In genomic region chr17:73064084-73064938, GRCh38 we compare ENCODE assay signal across 13 cellular contexts. TPM values are rescaled to one million over a fixed set of nuclear protein-coding genes. Genes with fewer than 3 reads are reported as not detected.
DNase-seq lines count a peak whose midpoint lies in the region; ATAC-seq, FAIRE-seq and TF ChIP-seq lines count a peak whose summit lies in the region.
"Had no signal": no experiment of that assay in that cellular context is flagged by ENCODE, and none has a peak within 500 bp of the region (broad histone marks: within the 10 kb centered on the region; RNA-seq: fewer than 3 reads in every experiment).

No MANE protein-coding gene starts in this region.

- H3K79me2 ChIP-seq in K562 (ENCODE audit: control insufficient read depth, insufficient read depth, low read length): no peaks in the 10 kb centered on the region

- H3K4me3 ChIP-seq in CD8-positive, alpha-beta T cell (ENCODE audit: low read depth, low read length): no peak overlapping the region
- H3K4me3 ChIP-seq in K562: no peak overlapping the region

- no peak for ATAC-seq in CD8-positive, alpha-beta T cell
- ATAC-seq in K562: peak; percentile 78
- no peak for ATAC-seq in HG03378 (IDR thresholded peaks at IDR 0.05; ENCODE audit: unreplicated experiment)
- ATAC-seq in GM21526 (IDR thresholded peaks at IDR 0.05; ENCODE audit: low FRiP score, unreplicated experiment): no peak
- ATAC-seq: HCT116 had no signal

- 46% methylated on average over 6 of the region's 6 CpGs for WGBS in K562 (ENCODE audit: insufficient coverage, low coverage, missing lambda C conversion rate)

- BruUV-seq in K562 (replicated peaks; lab: Mats Ljungman, UMichigan): no TSS peak

- no peaks in the 10 kb centered on the region for H3K4me1 ChIP-seq in CD8-positive, alpha-beta T cell (ENCODE audit: insufficient read depth, low read length)
- no peaks in the 10 kb centered on the region; a peak in 1 of 5 replicates for H3K4me1 ChIP-seq in K562 (replicated peaks in 1 of 2; ENCODE audit: control insufficient read depth in 2 of 2, insufficient read depth in 2 of 2, low read length in 2 of 2)

- H3K9me3 ChIP-seq in CD8-positive, alpha-beta T cell (ENCODE audit: low read length): no peaks in the 10 kb centered on the region
- H3K9me3 ChIP-seq in K562 (replicated peaks; ENCODE audit: control insufficient read depth, insufficient read depth, low read depth, low read length): no peaks in the 10 kb centered on the region

- peaks cover 18% of the 10 kb centered on the region for H3K36me3 Mint-ChIP-seq in CD8-positive, alpha-beta T cell
- H3K36me3 Mint-ChIP-seq in nephron (ENCODE audit: low read depth): peaks cover 13% of the 10 kb centered on the region

- H3K27me3 ChIP-seq in CD8-positive, alpha-beta T cell (ENCODE audit: insufficient read depth, low read length): no peaks in the 10 kb centered on the region
- no peaks in the 10 kb centered on the region for H3K27me3 ChIP-seq in K562 (ENCODE audit: control insufficient read depth in 2 of 2, insufficient read depth in 2 of 2, low read length in 2 of 2)

- CTCF ChIA-PET in CD8-positive, alpha-beta T cell (lab: Charles Lee): no interaction called here
- CTCF ChIA-PET in K562 (lab: Yijun Ruan, JAX; ENCODE audit: low intra/inter-chr PET ratio): no interaction called here

- H3K4me3 Mint-ChIP-seq in CD8-positive, alpha-beta T cell: no peak overlapping the region
- no peak overlapping the region for H3K4me3 Mint-ChIP-seq in nephron
- H3K4me3 Mint-ChIP-seq: CD8-positive, alpha-beta memory T cell had no signal

- H3K27ac ChIP-seq in CD8-positive, alpha-beta T cell (ENCODE audit: low read depth, low read length): no peak overlapping the region
- H3K27ac ChIP-seq in K562 (ENCODE audit: extremely low read depth, low read depth, low read length): no peak overlapping the region

- POLR2A ChIA-PET in CD8-positive, alpha-beta T cell (lab: Charles Lee): no interaction called here
- POLR2A ChIA-PET in K562 (lab: Yijun Ruan, JAX): interaction anchor here (1.0 to 1.2 kb wide), 3 partner anchors 11 to 41 kb away, joined by 3 to 6 read pairs (median 4); no protein-coding TSS in a partner anchor

- no peaks in the 10 kb centered on the region for H3K36me3 ChIP-seq in CD8-positive, alpha-beta T cell (ENCODE audit: insufficient read depth, low read length)
- H3K36me3 ChIP-seq in K562 (ENCODE audit: control insufficient read depth, insufficient read depth, low read length): no peaks in the 10 kb centered on the region

- H3K27ac Mint-ChIP-seq in CD8-positive, alpha-beta T cell: peak overlapping the region; percentile 18
- peak overlapping the region; percentile 74 to 97 (median 81) for H3K27ac Mint-ChIP-seq in nephron

- H3K27me3 Mint-ChIP-seq in CD8-positive, alpha-beta T cell (ENCODE audit: low read depth): no peaks in the 10 kb centered on the region
- H3K27me3 Mint-ChIP-seq in nephron (ENCODE audit: low read depth): no peaks in the 10 kb centered on the region
- H3K27me3 Mint-ChIP-seq: CD8-positive, alpha-beta memory T cell had no signal

- no peak for TF ChIP-seq POLR2A in K562 (conservative IDR thresholded peaks at IDR 0.05)

- H2AFZ ChIP-seq in K562 (ENCODE audit: low read depth, low read length): no peak overlapping the region

- in situ Hi-C loops in K562 (cut with MboI): no loop called here

- H3K9me3 Mint-ChIP-seq in CD8-positive, alpha-beta T cell: no peaks in the 10 kb centered on the region
- H3K9me3 Mint-ChIP-seq in nephron: no peaks in the 10 kb centered on the region
- H3K9me3 Mint-ChIP-seq: CD8-positive, alpha-beta memory T cell had no signal

- no peak overlapping the region for H3K9ac ChIP-seq in K562 (ENCODE audit: insufficient read depth in 1 of 2, low read depth in 2 of 2, low read length in 2 of 2)

- no peak for DNase-seq in CD8-positive, alpha-beta T cell
- DNase-seq in MV-4-11 (lab: John Stamatoyannopoulos, UW): peak; percentile 32
- peak in 2 of 4 experiments; percentile 37 to 50 for DNase-seq in K562 (ENCODE audit: extremely low read depth in 1 of 4, low spot score in 3 of 4)
- DNase-seq in OCI-M2 (lab: John Stamatoyannopoulos, UW; ENCODE audit: unreplicated experiment): no peak
- no peak for DNase-seq in RPMI8226
- DNase-seq: CD8-positive, alpha-beta memory T cell; retina had no signal

- FAIRE-seq in K562 (lab: Jason Lieb, UNC): peak; percentile 71
- FAIRE-seq: GM18507, islet of Langerhans had no signal

- no peak overlapping the region for H3K4me2 ChIP-seq in K562 (ENCODE audit: insufficient read depth, low read length)

- peaks cover 13% of the 10 kb centered on the region for H3K4me1 Mint-ChIP-seq in CD8-positive, alpha-beta T cell (ENCODE audit: low read depth)
- peaks cover 55% of the 10 kb centered on the region for H3K4me1 Mint-ChIP-seq in nephron

- TF ChIP-seq CTCF in CD8-positive, alpha-beta T cell (IDR thresholded peaks at IDR 0.05): no peak
- TF ChIP-seq CTCF in K562 (IDR thresholded peaks at IDR 0.05 in 2 of 3, conservative IDR thresholded peaks at IDR 0.05 in 1 of 3; ENCODE audit: insufficient read depth in 2 of 3, low read depth in 1 of 3, low read length in 3 of 3): no peak
- TF ChIP-seq CTCF in nephron (IDR thresholded peaks at IDR 0.05; ENCODE audit: unreplicated experiment in 3 of 3): no peak

- H3K9me1 ChIP-seq in K562 (ENCODE audit: control insufficient read depth, insufficient read depth, low read length): no peaks in the 10 kb centered on the region

- H4K20me1 ChIP-seq in K562 (replicated peaks; ENCODE audit: control insufficient read depth, insufficient read depth, low read length): no peaks in the 10 kb centered on the region

- intact Hi-C loops in CD8-positive, alpha-beta T cell (cut with DNase I, micrococcal nuclease): no loop called here
- intact Hi-C loops in K562 (cut with micrococcal nuclease): no loop called here

- no peak for TF ChIP-seq EP300 in K562 (IDR thresholded peaks at IDR 0.05; ENCODE audit: low read length)

- TF ChIP-seq RAD21 in K562 (CRISPR knock-in tag; conservative IDR thresholded peaks at IDR 0.05 in 1 of 2, IDR thresholded peaks at IDR 0.05 in 1 of 2): no peak

TF ChIP-seq in K562, 482 proteins besides CTCF, POLR2A, EP300 and RAD21 (continues in another document):
- TF ChIP-seq ZBTB34 (CRISPR knock-in tag; IDR thresholded peaks at IDR 0.05): no peak
- no peak for TF ChIP-seq ZNF584 (CRISPR knock-in tag; IDR thresholded peaks at IDR 0.05; ENCODE audit: low read depth)
- TF ChIP-seq CEBPB (tag; IDR thresholded peaks at IDR 0.05): no peak
- TF ChIP-seq RFX5 (IDR thresholded peaks at IDR 0.05; ENCODE audit: low read depth, low read length): no peak
- TF ChIP-seq ZFP1 (CRISPR knock-in tag; IDR thresholded peaks at IDR 0.05): no peak
- no peak for TF ChIP-seq FIP1L1 (IDR thresholded peaks at IDR 0.05; ENCODE audit: low read depth, low read length, poor library complexity, severe bottlenecking)
- TF ChIP-seq, protein P1, sequence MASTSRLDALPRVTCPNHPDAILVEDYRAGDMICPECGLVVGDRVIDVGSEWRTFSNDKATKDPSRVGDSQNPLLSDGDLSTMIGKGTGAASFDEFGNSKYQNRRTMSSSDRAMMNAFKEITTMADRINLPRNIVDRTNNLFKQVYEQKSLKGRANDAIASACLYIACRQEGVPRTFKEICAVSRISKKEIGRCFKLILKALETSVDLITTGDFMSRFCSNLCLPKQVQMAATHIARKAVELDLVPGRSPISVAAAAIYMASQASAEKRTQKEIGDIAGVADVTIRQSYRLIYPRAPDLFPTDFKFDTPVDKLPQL (IDR thresholded peaks at IDR 0.05; ENCODE audit: extremely low read depth, insufficient read length): no peak
- TF ChIP-seq, protein P2, sequence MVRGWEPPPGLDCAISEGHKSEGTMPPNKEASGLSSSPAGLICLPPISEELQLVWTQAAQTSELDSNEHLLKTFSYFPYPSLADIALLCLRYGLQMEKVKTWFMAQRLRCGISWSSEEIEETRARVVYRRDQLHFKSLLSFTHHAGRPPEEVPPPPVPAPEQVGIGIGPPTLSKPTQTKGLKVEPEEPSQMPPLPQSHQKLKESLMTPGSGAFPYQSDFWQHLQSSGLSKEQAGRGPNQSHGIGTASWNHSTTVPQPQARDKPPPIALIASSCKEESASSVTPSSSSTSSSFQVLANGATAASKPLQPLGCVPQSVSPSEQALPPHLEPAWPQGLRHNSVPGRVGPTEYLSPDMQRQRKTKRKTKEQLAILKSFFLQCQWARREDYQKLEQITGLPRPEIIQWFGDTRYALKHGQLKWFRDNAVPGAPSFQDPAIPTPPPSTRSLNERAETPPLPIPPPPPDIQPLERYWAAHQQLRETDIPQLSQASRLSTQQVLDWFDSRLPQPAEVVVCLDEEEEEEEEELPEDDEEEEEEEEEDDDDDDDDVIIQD (CRISPR knock-in tag; IDR thresholded peaks at IDR 0.05): no peak
- no peak for TF ChIP-seq ADNP (tag; IDR thresholded peaks at IDR 0.05)
- TF ChIP-seq NFRKB (IDR thresholded peaks at IDR 0.05; ENCODE audit: low read depth): no peak

RNA-seq across cellular contexts. Expression of gene SLC39A11, which starts 28.2 kb away (rescaled TPM):
- 1 to 10 TPM; 8.4 TPM for total RNA-seq in CD8-positive, alpha-beta T cell
- total RNA-seq in K562 (2011; cell fraction: chromatin; rRNA removed; ENCODE audit: low replicate concordance): 51.5 and 68.1 TPM in 2 replicates
- 52.9 and 55.3 TPM in 2 replicates for total RNA-seq in K562 (2011; cell fraction: nucleolus; rRNA removed)
- 74.6 and 85.3 TPM in 2 replicates for total RNA-seq in K562 (2011; cell fraction: nucleoplasm; rRNA removed)
- total RNA-seq in K562 (2014; rRNA removed) (11.8 and 15.1 TPM in 2 replicates), K562 (2014; rRNA removed; fragmentation: Illumina TruSeq; extraction: Trizol) (12.7 and 12.9 TPM in 2 replicates), K562 (2015; rRNA removed; fragmentation: Illumina TruSeq; extraction: Trizol) (20.2 TPM in 2 replicates), K562 (2021) (25.6 and 26.4 TPM in 2 replicates)
- polyA plus RNA-seq in K562 (2011; rRNA removed) (8.8 and 10.5 TPM in 2 replicates), K562 (2014; fragmentation: Illumina TruSeq; extraction: Trizol) (11.0 and 13.4 TPM in 2 replicates), K562 (2014; fragmentation: Nextera tagmentation; extraction: Ambion mirVana) (10 to 100 TPM; 11.5 to 13.7 TPM), K562 (2014; rRNA removed) (12.8 and 15.2 TPM in 2 replicates)
- polyA plus RNA-seq in K562 (2011; cell fraction: cytosol; rRNA removed): 9.1 and 10.5 TPM in 2 replicates
- 12.2 and 21.3 TPM in 2 replicates for polyA plus RNA-seq in K562 (2011; cell fraction: nucleus; rRNA removed)
- polyA plus RNA-seq in K562 (2012): 19.8 and 21.1 TPM in 2 replicates
- 18.1 and 20.4 TPM in 2 replicates for polyA minus RNA-seq in K562 (2011; rRNA and poly(A)+ RNA removed)
- 10.3 and 16.1 TPM in 2 replicates for polyA minus RNA-seq in K562 (2011; cell fraction: cytosol; rRNA and poly(A)+ RNA removed)
- polyA minus RNA-seq in K562 (2011; cell fraction: nucleus; rRNA and poly(A)+ RNA removed): 23.0 and 23.8 TPM in 2 replicates
